18 cellular contexts compared by ENCODE assay signal in the genomic region with DNA sequence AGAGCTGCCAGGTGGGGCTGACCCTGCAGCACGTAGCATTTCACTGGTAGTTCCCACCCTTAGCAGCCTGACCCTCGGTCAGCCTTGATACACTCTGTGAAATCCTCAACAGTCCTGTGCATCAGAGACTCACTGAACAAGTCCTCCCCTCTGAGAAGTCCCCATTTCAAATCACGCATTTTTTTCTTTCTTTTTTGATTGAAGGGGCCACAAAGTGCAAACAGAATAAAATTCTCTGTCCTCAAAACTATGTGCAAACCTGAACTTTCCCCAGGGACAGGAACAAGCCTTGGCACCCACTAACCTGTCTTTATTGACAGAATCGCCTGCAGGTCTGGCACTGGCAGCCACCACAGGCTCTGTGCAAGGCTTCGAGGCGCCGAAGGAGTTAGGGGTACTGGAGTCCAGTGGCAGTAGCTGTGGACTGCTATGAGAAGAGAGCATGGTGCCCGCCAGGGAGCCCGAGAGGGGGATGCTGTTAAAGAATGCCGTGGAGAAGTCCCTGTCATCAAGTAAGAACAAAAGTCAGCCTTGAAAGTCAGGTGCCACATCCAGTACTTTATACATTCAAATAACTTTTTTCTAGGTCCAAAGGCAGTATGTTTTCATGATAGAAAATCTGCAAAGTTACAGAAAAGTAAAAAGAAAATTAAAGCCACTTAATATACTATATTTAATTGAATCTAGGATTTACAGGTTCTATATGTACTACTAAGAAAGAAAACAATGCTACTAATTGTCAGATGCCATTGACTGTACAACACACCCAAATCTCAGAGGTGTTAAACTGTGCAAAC. TPM values are rescaled to one million over a fixed set of nuclear protein-coding genes. Genes with fewer than 3 reads are reported as not detected.
A peak's percentile ranks its signal among the peaks of the same experiment; 100 is the strongest.
DNase-seq lines count a peak whose midpoint lies in the region; ATAC-seq, FAIRE-seq and TF ChIP-seq lines count a peak whose summit lies in the region.
"Had no signal": no experiment of that assay in that cellular context is flagged by ENCODE, and none has a peak within 500 bp of the region (broad histone marks: within the 10 kb centered on the region; RNA-seq: fewer than 3 reads in every experiment).

No MANE protein-coding gene starts in this region.

- H3K27ac ChIP-seq in liver (ENCODE audit: low read depth in 1 of 2, low read length in 2 of 2) (no peak overlapping the region), HepG2 (ENCODE audit: extremely low read length, insufficient read depth, low read length) (no peak overlapping the region), K562 (ENCODE audit: extremely low read depth, low read depth, low read length) (no peak overlapping the region), right lobe of liver (peak overlapping the region in 2 of 3 donors; percentile 4 to 72), uterus (no peak overlapping the region)

- H2AFZ ChIP-seq in HepG2 (ENCODE audit: low read length) (no peak overlapping the region), K562 (ENCODE audit: low read depth, low read length) (no peak overlapping the region)
- H2AFZ ChIP-seq: GM23338 had no signal

- H3K4me1 ChIP-seq in liver (ENCODE audit: control insufficient read depth in 4 of 4, insufficient read depth in 4 of 4, low read length in 3 of 4) (peaks cover 0 to 15% (median 6%) of the 10 kb centered on the region in 4 donors), HepG2 (ENCODE audit: insufficient read depth, low read length) (no peaks in the 10 kb centered on the region), K562 (replicated peaks in 1 of 2; ENCODE audit: control insufficient read depth in 2 of 2, insufficient read depth in 2 of 2, low read length in 2 of 2) (no peaks in the 10 kb centered on the region), right lobe of liver (peaks cover 0 to 15% (median 2%) of the 10 kb centered on the region in 4 donors), uterus (no peaks in the 10 kb centered on the region)

- H3K9ac ChIP-seq in liver (ENCODE audit: low read depth in 1 of 2, low read length in 2 of 2) (no peak overlapping the region), HepG2 (ENCODE audit: insufficient read depth, low read depth, low read length) (no peak overlapping the region), K562 (ENCODE audit: insufficient read depth in 1 of 2, low read depth in 2 of 2, low read length in 2 of 2) (no peak overlapping the region)

- ATAC-seq in HepG2: no peak
- no peak for ATAC-seq in K562
- peak; percentile 58 to 96 (median 87) for ATAC-seq in right lobe of liver
- ATAC-seq: GM23338 had no signal

- no TSS peak for BruUV-seq in HepG2 (replicated peaks; lab: Mats Ljungman, UMichigan)
- BruUV-seq in K562 (replicated peaks; lab: Mats Ljungman, UMichigan): no TSS peak

- POLR2A ChIA-PET in HepG2 (lab: Yijun Ruan, JAX) (no interaction called here), K562 (lab: Yijun Ruan, JAX) (interaction anchor here (0.8 kb wide), 1 partner anchor 12 kb away, joined by 3 read pairs; no protein-coding TSS in a partner anchor)

- H3K9me3 ChIP-seq in liver (ENCODE audit: control insufficient read depth in 4 of 4, low read length in 3 of 4) (no peaks in the 10 kb centered on the region), HepG2 (ENCODE audit: low read length) (no peaks in the 10 kb centered on the region), K562 (replicated peaks; ENCODE audit: control insufficient read depth, insufficient read depth, low read depth, low read length) (no peaks in the 10 kb centered on the region), right lobe of liver (no peaks in the 10 kb centered on the region), uterus (no peaks in the 10 kb centered on the region)

- TF ChIP-seq POLR2A in HepG2 (IDR thresholded peaks at IDR 0.05; ENCODE audit: insufficient read depth in 1 of 2, low read depth in 2 of 2, low read length in 2 of 2) (no peak), K562 (conservative IDR thresholded peaks at IDR 0.05) (no peak), right lobe of liver (IDR thresholded peaks at IDR 0.05) (no peak), uterus (IDR thresholded peaks at IDR 0.05) (no peak)

- FAIRE-seq in HepG2 (lab: Jason Lieb, UNC) (no peak), K562 (lab: Jason Lieb, UNC) (no peak), urothelium cell line (lab: Jason Lieb, UNC) (peak; percentile 42)
- FAIRE-seq: G401.6, GM12892 had no signal

- TF ChIP-seq CTCF in liver (IDR thresholded peaks at IDR 0.05; ENCODE audit: low read depth, low read length, missing input control) (no peak), HepG2 (CRISPR knock-in tag; IDR thresholded peaks at IDR 0.05) (no peak), K562 (IDR thresholded peaks at IDR 0.05 in 2 of 3, conservative IDR thresholded peaks at IDR 0.05 in 1 of 3; ENCODE audit: insufficient read depth in 2 of 3, low read depth in 1 of 3, low read length in 3 of 3) (no peak), right lobe of liver (IDR thresholded peaks at IDR 0.05) (no peak), uterus (IDR thresholded peaks at IDR 0.05) (no peak)

- H4K20me1 ChIP-seq in HepG2 (ENCODE audit: insufficient read depth, low read length) (no peaks in the 10 kb centered on the region), K562 (replicated peaks; ENCODE audit: control insufficient read depth, insufficient read depth, low read length) (no peaks in the 10 kb centered on the region; the same call in 1 of the 2 replicates)

- CTCF ChIA-PET in HepG2 (lab: Yijun Ruan, JAX; ENCODE audit: low intra/inter-chr PET ratio, low total read pairs) (no interaction called here), K562 (lab: Yijun Ruan, JAX; ENCODE audit: low intra/inter-chr PET ratio) (interaction anchor here (1.0 kb wide), 1 partner anchor 39 kb away, joined by 4 read pairs; no protein-coding TSS in a partner anchor)

- no peak overlapping the region for H3K4me2 ChIP-seq in HepG2 (ENCODE audit: low read depth, low read length)
- H3K4me2 ChIP-seq in K562 (ENCODE audit: insufficient read depth, low read length): no peak overlapping the region
- H3K4me2 ChIP-seq: GM23338 had no signal

- peaks cover 11 to 63% (median 44%) of the 10 kb centered on the region in 4 donors for H3K36me3 ChIP-seq in liver (ENCODE audit: control insufficient read depth in 4 of 4, insufficient read depth in 3 of 4, low read depth in 1 of 4, low read length in 3 of 4)
- H3K36me3 ChIP-seq in HepG2 (replicated peaks in 1 of 2; ENCODE audit: control insufficient read depth in 1 of 2, insufficient read depth in 2 of 2, low read length in 2 of 2): peaks cover 41 to 78% of the 10 kb centered on the region in 2 experiments; a peak in 4 of 5 replicates
- H3K36me3 ChIP-seq in K562 (ENCODE audit: control insufficient read depth, insufficient read depth, low read length): peaks cover 91% of the 10 kb centered on the region
- H3K36me3 ChIP-seq in right lobe of liver: peaks cover 0 to 70% (median 36%) of the 10 kb centered on the region in 4 donors
- H3K36me3 ChIP-seq in uterus: no peaks in the 10 kb centered on the region

- no peak for TF ChIP-seq EP300 in HepG2 (IDR thresholded peaks at IDR 0.05; ENCODE audit: low read depth in 2 of 2, low read length in 2 of 2)
- TF ChIP-seq EP300 in HepG2 (CRISPR knock-in tag; IDR thresholded peaks at IDR 0.05; ENCODE audit: borderline replicate concordance): no peak
- TF ChIP-seq EP300 in K562 (IDR thresholded peaks at IDR 0.05; ENCODE audit: low read length): no peak

- intact Hi-C loops in HepG2 (cut with micrococcal nuclease; ENCODE audit: unreplicated experiment): no loop called here
- intact Hi-C loops in K562 (cut with micrococcal nuclease): no loop called here
- intact Hi-C loops in right lobe of liver (cut with DNase I): no loop called here
- intact Hi-C loops in uterus (cut with DNase I; ENCODE audit: low total_unique reads): no loop called here

- H3K79me2 ChIP-seq in HepG2 (ENCODE audit: insufficient read depth, low read length) (no peaks in the 10 kb centered on the region), K562 (ENCODE audit: control insufficient read depth, insufficient read depth, low read length) (no peaks in the 10 kb centered on the region)

- TF ChIP-seq RAD21 in liver (IDR thresholded peaks at IDR 0.05) (no peak), HepG2 (CRISPR knock-in tag; IDR thresholded peaks at IDR 0.05) (no peak), K562 (CRISPR knock-in tag; conservative IDR thresholded peaks at IDR 0.05 in 1 of 2, IDR thresholded peaks at IDR 0.05 in 1 of 2) (no peak)

- 61% methylated on average over 10 of the region's 10 CpGs for WGBS in liver
- 97% methylated on average over 10 of the region's 10 CpGs for WGBS in HepG2 (ENCODE audit: low lambda C conversion rate)
- 93% methylated on average over 10 of the region's 10 CpGs for WGBS in K562 (ENCODE audit: insufficient coverage, low coverage, missing lambda C conversion rate)
- 43% methylated on average over 8 of the region's 10 CpGs for WGBS in right lobe of liver (ENCODE audit: insufficient coverage, low coverage, low lambda C conversion rate, missing lambda C conversion rate)

- H3K9me1 ChIP-seq in K562 (ENCODE audit: control insufficient read depth, insufficient read depth, low read length): peaks cover 4% of the 10 kb centered on the region

- H3K4me3 ChIP-seq in liver (ENCODE audit: low read depth in 1 of 3, low read length in 3 of 3) (no peak overlapping the region), HepG2 (replicated peaks in 1 of 3; ENCODE audit: insufficient read depth in 1 of 3, low read depth in 2 of 3, low read length in 3 of 3) (no peak overlapping the region), K562 (no peak overlapping the region), right lobe of liver (no peak overlapping the region), uterus (no peak overlapping the region)
- H3K4me3 ChIP-seq: GM23338 had no signal

- in situ Hi-C loops in HepG2 (cut with HindIII; ENCODE audit: extremely low pct_ligation_motif_present, low pct_unique_long_range_greater_than_20kb): no loop called here
- in situ Hi-C loops in K562 (cut with MboI): no loop called here

- DNase-seq in HepG2 (ENCODE audit: low spot score) (no peak), K562 (ENCODE audit: extremely low read depth in 1 of 4, low spot score in 3 of 4) (no peak), right lobe of liver (peak; percentile 36 to 77 (median 69)), urothelium cell line (ENCODE audit: low spot score) (no peak), uterus (no peak), T-helper 1 cell (no peak), NCI-H774 (lab: John Stamatoyannopoulos, UW) (no peak)
- DNase-seq: C1 segment of cervical spinal cord; Calu3; CD4-positive, alpha-beta memory T cell; COR-L47; DMS153; DND-41; H9 had no signal

- H3K27me3 ChIP-seq in liver (ENCODE audit: control insufficient read depth in 4 of 4, insufficient read depth in 4 of 4, low read length in 3 of 4): no peaks in the 10 kb centered on the region
- no peaks in the 10 kb centered on the region for H3K27me3 ChIP-seq in HepG2 (ENCODE audit: control insufficient read depth in 1 of 2, insufficient read depth in 2 of 2, low read length in 2 of 2)
- H3K27me3 ChIP-seq in K562 (ENCODE audit: control insufficient read depth in 2 of 2, insufficient read depth in 2 of 2, low read length in 2 of 2): no peaks in the 10 kb centered on the region
- no peaks in the 10 kb centered on the region for H3K27me3 ChIP-seq in right lobe of liver
- no peaks in the 10 kb centered on the region for H3K27me3 ChIP-seq in uterus

RNA-seq across cellular contexts. Expression of a gene that starts 53.8 kb away (rescaled TPM):
- 10 to 100 TPM; 24.5 to 32.5 TPM for total RNA-seq in liver
- polyA plus RNA-seq in liver: 10 to 100 TPM in 1 of 2 donors, 1 to 10 TPM in 1; 4.1 to 21.6 TPM
- total RNA-seq in HepG2 (2016; rRNA removed; fragmentation: Illumina TruSeq; extraction: Trizol): 29.2 and 36.7 TPM in 2 replicates
- 7.9 and 8.8 TPM in 2 replicates for total RNA-seq in HepG2 (2016; cell fraction: cytosol; rRNA removed; fragmentation: Illumina TruSeq; extraction: Trizol; ENCODE audit: low read depth)
- 29.9 and 34.4 TPM in 2 replicates for total RNA-seq in HepG2 (2016; cell fraction: insoluble cytoplasmic fraction; rRNA removed; fragmentation: Illumina TruSeq; extraction: Trizol)
- total RNA-seq in HepG2 (2016; cell fraction: membrane; rRNA removed; fragmentation: Illumina TruSeq; extraction: Trizol): 34.9 and 37.0 TPM in 2 replicates
- total RNA-seq in HepG2 (2016; cell fraction: nucleus; rRNA removed; fragmentation: Illumina TruSeq; extraction: Trizol): 23.0 and 28.4 TPM in 2 replicates
- polyA plus RNA-seq in HepG2 (2011; rRNA removed): 21.5 and 29.9 TPM in 2 replicates
- 22.7 and 25.6 TPM in 2 replicates for polyA plus RNA-seq in HepG2 (2011; cell fraction: cytosol; rRNA removed)
- polyA plus RNA-seq in HepG2 (2011; cell fraction: nucleus; rRNA removed): 30.9 and 31.6 TPM in 2 replicates
- 24.0 and 24.5 TPM in 2 replicates for polyA plus RNA-seq in HepG2 (2012)
- 7.9 and 9.2 TPM in 2 replicates for polyA plus RNA-seq in HepG2 (2016; cell fraction: cytosol; fragmentation: Illumina TruSeq; extraction: Trizol; ENCODE audit: low read depth)
- 41.6 and 52.8 TPM in 2 replicates for polyA plus RNA-seq in HepG2 (2016; cell fraction: insoluble cytoplasmic fraction; fragmentation: Illumina TruSeq; extraction: Trizol; ENCODE audit: low read depth)
- 29.8 and 32.4 TPM in 2 replicates for polyA plus RNA-seq in HepG2 (2016; cell fraction: membrane; fragmentation: Illumina TruSeq; extraction: Trizol; ENCODE audit: low read depth)
- 44.6 and 49.3 TPM in 2 replicates for polyA plus RNA-seq in HepG2 (2016; cell fraction: nucleus; fragmentation: Illumina TruSeq; extraction: Trizol; ENCODE audit: insufficient read depth, low read depth)
- 34.3 and 50.7 TPM in 2 replicates for polyA minus RNA-seq in HepG2 (2011; rRNA and poly(A)+ RNA removed; ENCODE audit: low replicate concordance)
- polyA minus RNA-seq in HepG2 (2011; cell fraction: cytosol; rRNA and poly(A)+ RNA removed): 15.3 and 17.9 TPM in 2 replicates
- 14.4 and 14.7 TPM in 2 replicates for polyA minus RNA-seq in HepG2 (2011; cell fraction: nucleus; rRNA and poly(A)+ RNA removed)
- total RNA-seq in K562 (2011; cell fraction: chromatin; rRNA removed; ENCODE audit: low replicate concordance): 103 and 120 TPM in 2 replicates
- total RNA-seq in K562 (2011; cell fraction: nucleolus; rRNA removed): 79.7 and 81.6 TPM in 2 replicates
- total RNA-seq in K562 (2011; cell fraction: nucleoplasm; rRNA removed): 66.5 and 67.1 TPM in 2 replicates
- total RNA-seq in K562 (2014; rRNA removed): 58.3 and 70.6 TPM in 2 replicates
- 53.9 and 54.0 TPM in 2 replicates for total RNA-seq in K562 (2014; rRNA removed; fragmentation: Illumina TruSeq; extraction: Trizol)
- 57.5 and 58.4 TPM in 2 replicates for total RNA-seq in K562 (2015; rRNA removed; fragmentation: Illumina TruSeq; extraction: Trizol)
- total RNA-seq in K562 (2021): 115 and 132 TPM in 2 replicates
- polyA plus RNA-seq in K562 (2011; rRNA removed): 71.7 and 82.2 TPM in 2 replicates
- 105 and 109 TPM in 2 replicates for polyA plus RNA-seq in K562 (2011; cell fraction: cytosol; rRNA removed)
- 104 and 124 TPM in 2 replicates for polyA plus RNA-seq in K562 (2011; cell fraction: nucleus; rRNA removed)
- polyA plus RNA-seq in K562 (2012): 91.6 and 91.8 TPM in 2 replicates
- polyA plus RNA-seq in K562 (2014; fragmentation: Illumina TruSeq; extraction: Trizol): 106 and 114 TPM in 2 replicates
- polyA plus RNA-seq in K562 (2014; fragmentation: Nextera tagmentation; extraction: Ambion mirVana): 1 to 10 TPM in 1 of 2 experiments, under 1 TPM in 1; 0.96 to 1.2 TPM
- polyA plus RNA-seq in K562 (2014; rRNA removed): 80.0 and 80.8 TPM in 2 replicates
- 93.7 and 126 TPM in 2 replicates for polyA minus RNA-seq in K562 (2011; rRNA and poly(A)+ RNA removed)
- 65.3 and 93.4 TPM in 2 replicates for polyA minus RNA-seq in K562 (2011; cell fraction: cytosol; rRNA and poly(A)+ RNA removed)
- 30.3 and 61.3 TPM in 2 replicates for polyA minus RNA-seq in K562 (2011; cell fraction: nucleus; rRNA and poly(A)+ RNA removed)
- total RNA-seq in right lobe of liver: 10 to 100 TPM; 14.6 to 25.0 (median 17.8) TPM
- 10 to 100 TPM in 2 of 4 donors, 1 to 10 TPM in 1, under 1 TPM in 1; 0.29 to 32.1 (median 11.7) TPM for total RNA-seq in uterus

RNA-seq across cellular contexts. Expression of a gene that starts 54.6 kb away (rescaled TPM):
- total RNA-seq in liver: 10 to 100 TPM; 11.3 to 26.4 TPM
- 10 to 100 TPM; 28.9 to 52.0 TPM for polyA plus RNA-seq in liver
- 79.7 and 107 TPM in 2 replicates for total RNA-seq in HepG2 (2016; rRNA removed; fragmentation: Illumina TruSeq; extraction: Trizol)
- 29.3 and 31.9 TPM in 2 replicates for total RNA-seq in HepG2 (2016; cell fraction: cytosol; rRNA removed; fragmentation: Illumina TruSeq; extraction: Trizol; ENCODE audit: low read depth)
- 80.6 and 113 TPM in 2 replicates for total RNA-seq in HepG2 (2016; cell fraction: insoluble cytoplasmic fraction; rRNA removed; fragmentation: Illumina TruSeq; extraction: Trizol)
- total RNA-seq in HepG2 (2016; cell fraction: membrane; rRNA removed; fragmentation: Illumina TruSeq; extraction: Trizol): 28.9 and 33.0 TPM in 2 replicates
- total RNA-seq in HepG2 (2016; cell fraction: nucleus; rRNA removed; fragmentation: Illumina TruSeq; extraction: Trizol): 29.8 and 31.8 TPM in 2 replicates
- 38.2 and 42.7 TPM in 2 replicates for polyA plus RNA-seq in HepG2 (2011; rRNA removed)
- 25.2 and 25.5 TPM in 2 replicates for polyA plus RNA-seq in HepG2 (2011; cell fraction: cytosol; rRNA removed)
- 9.5 and 11.2 TPM in 2 replicates for polyA plus RNA-seq in HepG2 (2011; cell fraction: nucleus; rRNA removed)
- 32.8 and 36.4 TPM in 2 replicates for polyA plus RNA-seq in HepG2 (2012)
- 29.8 and 33.0 TPM in 2 replicates for polyA plus RNA-seq in HepG2 (2016; cell fraction: cytosol; fragmentation: Illumina TruSeq; extraction: Trizol; ENCODE audit: low read depth)
- 106 and 109 TPM in 2 replicates for polyA plus RNA-seq in HepG2 (2016; cell fraction: insoluble cytoplasmic fraction; fragmentation: Illumina TruSeq; extraction: Trizol; ENCODE audit: low read depth)
- polyA plus RNA-seq in HepG2 (2016; cell fraction: membrane; fragmentation: Illumina TruSeq; extraction: Trizol; ENCODE audit: low read depth): 24.7 and 29.2 TPM in 2 replicates
- polyA plus RNA-seq in HepG2 (2016; cell fraction: nucleus; fragmentation: Illumina TruSeq; extraction: Trizol; ENCODE audit: insufficient read depth, low read depth): 48.5 and 49.1 TPM in 2 replicates
- 7.4 and 19.3 TPM in 2 replicates for polyA minus RNA-seq in HepG2 (2011; rRNA and poly(A)+ RNA removed; ENCODE audit: low replicate concordance)
- 4.8 and 7.9 TPM in 2 replicates for polyA minus RNA-seq in HepG2 (2011; cell fraction: cytosol; rRNA and poly(A)+ RNA removed)
- 5.7 and 7.7 TPM in 2 replicates for polyA minus RNA-seq in HepG2 (2011; cell fraction: nucleus; rRNA and poly(A)+ RNA removed)
- total RNA-seq in K562 (2011; cell fraction: chromatin; rRNA removed; ENCODE audit: low replicate concordance): 13.9 and 26.1 TPM in 2 replicates
- 29.0 and 32.5 TPM in 2 replicates for total RNA-seq in K562 (2011; cell fraction: nucleolus; rRNA removed)
- 25.1 and 32.0 TPM in 2 replicates for total RNA-seq in K562 (2011; cell fraction: nucleoplasm; rRNA removed)
- total RNA-seq in K562 (2014; rRNA removed): 160 and 182 TPM in 2 replicates
- 208 and 209 TPM in 2 replicates for total RNA-seq in K562 (2014; rRNA removed; fragmentation: Illumina TruSeq; extraction: Trizol)
- 181 and 198 TPM in 2 replicates for total RNA-seq in K562 (2015; rRNA removed; fragmentation: Illumina TruSeq; extraction: Trizol)
- 132 and 144 TPM in 2 replicates for total RNA-seq in K562 (2021)
- polyA plus RNA-seq in K562 (2011; rRNA removed): 175 and 219 TPM in 2 replicates
- polyA plus RNA-seq in K562 (2011; cell fraction: cytosol; rRNA removed): 88.3 and 113 TPM in 2 replicates
- polyA plus RNA-seq in K562 (2011; cell fraction: nucleus; rRNA removed): 34.6 and 66.5 TPM in 2 replicates
- polyA plus RNA-seq in K562 (2012): 159 TPM in 2 replicates
- 197 and 237 TPM in 2 replicates for polyA plus RNA-seq in K562 (2014; fragmentation: Illumina TruSeq; extraction: Trizol)
- polyA plus RNA-seq in K562 (2014; fragmentation: Nextera tagmentation; extraction: Ambion mirVana): 100 to 1,000 TPM; 601 to 652 TPM
- 223 TPM in 2 replicates for polyA plus RNA-seq in K562 (2014; rRNA removed)
- polyA minus RNA-seq in K562 (2011; rRNA and poly(A)+ RNA removed): 52.5 and 73.2 TPM in 2 replicates
- 31.3 and 34.3 TPM in 2 replicates for polyA minus RNA-seq in K562 (2011; cell fraction: cytosol; rRNA and poly(A)+ RNA removed)
- 12.0 and 31.3 TPM in 2 replicates for polyA minus RNA-seq in K562 (2011; cell fraction: nucleus; rRNA and poly(A)+ RNA removed)
- total RNA-seq in right lobe of liver: 10 to 100 TPM; 23.6 to 38.8 (median 27.8) TPM
- total RNA-seq in uterus: 10 to 100 TPM in 3 of 4 donors, 1 to 10 TPM in 1; 5.0 to 20.4 (median 12.3) TPM

Comparison
In these comparisons a context has a peak if more than half of its experiments do, and no peak if none do; other contexts are left out.
1. H3K27ac ChIP-seq: peak in right lobe of liver (2 of 3); none in liver (0 of 2), HepG2 (single experiment), K562 (single experiment) and uterus (0 of 2).
2. ATAC-seq: peak in right lobe of liver (4 of 4); none in HepG2 (single experiment) and K562 (single experiment).
3. DNase-seq: peak in right lobe of liver (3 of 3); none in HepG2 (single experiment), K562 (0 of 4), urothelium cell line (single experiment), uterus (0 of 2), T-helper 1 cell (0 of 5) and NCI-H774 (single experiment).